26 cellular contexts compared by ENCODE assay signal in the genomic region with DNA sequence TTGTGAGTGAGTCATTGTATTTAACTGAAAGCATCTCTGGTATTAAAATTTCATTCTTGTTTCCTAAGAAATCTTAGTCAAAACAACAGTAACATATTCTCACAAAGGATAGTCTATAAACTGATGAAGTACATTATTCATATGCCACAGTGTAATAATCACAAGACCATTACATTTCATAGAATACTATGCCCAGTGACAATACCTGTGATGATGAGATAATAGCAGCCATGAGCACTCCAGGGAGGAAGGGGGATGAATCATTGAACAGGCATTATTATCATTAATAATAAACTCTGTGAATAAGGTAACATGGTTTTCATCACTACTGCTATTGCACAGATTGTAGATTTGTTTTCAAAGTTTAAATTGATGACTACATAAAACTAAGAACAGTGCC.
DNase-seq lines count a peak whose midpoint lies in the region; ATAC-seq, FAIRE-seq and TF ChIP-seq lines count a peak whose summit lies in the region.
"Had no signal": no experiment of that assay in that cellular context is flagged by ENCODE, and none has a peak within 500 bp of the region (broad histone marks: within the 10 kb centered on the region; RNA-seq: fewer than 3 reads in every experiment).

No MANE protein-coding gene starts in this region.

- POLR2A ChIA-PET in A549 (lab: Yijun Ruan, JAX): no interaction called here
- POLR2A ChIA-PET in activated CD4-positive, alpha-beta T cell treated with anti-CD3 and anti-CD28 coated beads, Interleukin-2, amount 10 ng/mL, durations not matched to agents 7 days and 5 days (lab: Charles Lee): no interaction called here

- no peak for FAIRE-seq in A549 (lab: Jason Lieb, UNC)
- peak; percentile 34 for FAIRE-seq in astrocyte (lab: Jason Lieb, UNC)
- FAIRE-seq: A204.1, endometrium, GM12891, GM19239 had no signal

- no peak overlapping the region for H3K27ac ChIP-seq in A549
- H3K27ac ChIP-seq in astrocyte (ENCODE audit: low read depth, low read length): no peak overlapping the region
- H3K27ac ChIP-seq in foreskin keratinocyte: no peak overlapping the region
- H3K27ac ChIP-seq: body of pancreas, Peyer's patch, suprapubic skin, uterus had no signal

- H3K4me2 ChIP-seq in A549 (peak overlapping the region; percentile 22; the same call in 1 of the 3 replicates), astrocyte (ENCODE audit: low read length) (no peak overlapping the region)

- H3K4me1 ChIP-seq in A549 (peaks cover 4% of the 10 kb centered on the region; the same call in 1 of the 3 replicates), astrocyte (ENCODE audit: insufficient read depth, low read length) (peaks cover 13% of the 10 kb centered on the region), foreskin keratinocyte (peaks cover 9% of the 10 kb centered on the region)
- H3K4me1 ChIP-seq: body of pancreas, Peyer's patch, suprapubic skin, uterus had no signal

- CTCF ChIA-PET in A549 (lab: Yijun Ruan, JAX): no interaction called here
- CTCF ChIA-PET in activated CD4-positive, alpha-beta T cell treated with anti-CD3 and anti-CD28 coated beads, Interleukin-2, amount 10 ng/mL, durations not matched to agents 7 days and 5 days (lab: Charles Lee): no interaction called here

- no peak overlapping the region for H3K27ac Mint-ChIP-seq in astrocyte (ENCODE audit: unreplicated experiment)
- no peak overlapping the region for H3K27ac Mint-ChIP-seq in stimulated activated naive CD8-positive, alpha-beta T cell treated with anti-CD3 and anti-CD28 coated beads, Interleukin-15, amount 100 ng/mL, for 72 hours
- no peak overlapping the region for H3K27ac Mint-ChIP-seq in activated CD4-positive, alpha-beta T cell treated with anti-CD3 and anti-CD28 coated beads, Interleukin-2, amount 10 ng/mL, durations not matched to agents 7 days and 5 days
- H3K27ac Mint-ChIP-seq: activated naive CD4-positive, alpha-beta T cell treated with anti-CD3 and anti-CD28 coated beads, Interleukin-2, amount 50 U/mL, for 24 hours; activated T-cell treated with anti-CD3 and anti-CD28 coated beads, Interleukin-2, amount 50 U/mL, for 72 hours had no signal

- no peaks in the 10 kb centered on the region for H3K27me3 Mint-ChIP-seq in astrocyte (ENCODE audit: low read depth, unreplicated experiment)
- H3K27me3 Mint-ChIP-seq in stimulated activated naive CD8-positive, alpha-beta T cell treated with anti-CD3 and anti-CD28 coated beads, Interleukin-15, amount 100 ng/mL, for 72 hours: peaks cover 36% of the 10 kb centered on the region
- peaks cover 5% of the 10 kb centered on the region for H3K27me3 Mint-ChIP-seq in activated CD4-positive, alpha-beta T cell treated with anti-CD3 and anti-CD28 coated beads, Interleukin-2, amount 10 ng/mL, durations not matched to agents 7 days and 5 days

- H3K36me3 ChIP-seq in astrocyte (ENCODE audit: insufficient read depth, low read length): no peaks in the 10 kb centered on the region
- H3K36me3 ChIP-seq: Peyer's patch, suprapubic skin, uterus had no signal

- TF ChIP-seq RAD21 in A549 (conservative IDR thresholded peaks at IDR 0.05 in 1 of 2, IDR thresholded peaks at IDR 0.05 in 1 of 2): no peak

- no peak for TF ChIP-seq CTCF in A549 (IDR thresholded peaks at IDR 0.05)
- no peak for TF ChIP-seq CTCF in astrocyte (IDR thresholded peaks at IDR 0.05; ENCODE audit: insufficient read depth, low read depth, low read length)
- no peak for TF ChIP-seq CTCF in foreskin keratinocyte (conservative IDR thresholded peaks at IDR 0.05)

- no peak overlapping the region for H2AFZ ChIP-seq in astrocyte (ENCODE audit: low read depth, low read length)

- no peaks in the 10 kb centered on the region for H3K36me3 Mint-ChIP-seq in astrocyte (ENCODE audit: low read depth, unreplicated experiment)
- no peaks in the 10 kb centered on the region for H3K36me3 Mint-ChIP-seq in activated CD4-positive, alpha-beta T cell treated with anti-CD3 and anti-CD28 coated beads, Interleukin-2, amount 10 ng/mL, durations not matched to agents 7 days and 5 days (ENCODE audit: low read depth)
- H3K36me3 Mint-ChIP-seq: activated naive CD4-positive, alpha-beta T cell treated with anti-CD3 and anti-CD28 coated beads, Interleukin-2, amount 50 U/mL, for 24 hours had no signal

- no peak overlapping the region for H3K4me3 ChIP-seq in A549
- H3K4me3 ChIP-seq in astrocyte (ENCODE audit: insufficient read depth, low read depth, low read length): no peak overlapping the region
- H3K4me3 ChIP-seq: body of pancreas, Peyer's patch, suprapubic skin, uterus had no signal

- peaks cover 3% of the 10 kb centered on the region for H3K9me3 Mint-ChIP-seq in astrocyte (ENCODE audit: unreplicated experiment)
- no peaks in the 10 kb centered on the region for H3K9me3 Mint-ChIP-seq in stimulated activated naive CD8-positive, alpha-beta T cell treated with anti-CD3 and anti-CD28 coated beads, Interleukin-15, amount 100 ng/mL, for 72 hours
- H3K9me3 Mint-ChIP-seq in activated CD4-positive, alpha-beta T cell treated with anti-CD3 and anti-CD28 coated beads, Interleukin-2, amount 10 ng/mL, durations not matched to agents 7 days and 5 days: no peaks in the 10 kb centered on the region
- H3K9me3 Mint-ChIP-seq: activated naive CD4-positive, alpha-beta T cell treated with anti-CD3 and anti-CD28 coated beads, Interleukin-2, amount 50 U/mL, for 24 hours had no signal

- no peaks in the 10 kb centered on the region for H3K27me3 ChIP-seq in astrocyte (ENCODE audit: insufficient read depth, low read length)
- no peaks in the 10 kb centered on the region for H3K27me3 ChIP-seq in foreskin keratinocyte
- H3K27me3 ChIP-seq: body of pancreas, Peyer's patch, suprapubic skin, uterus had no signal

- no peaks in the 10 kb centered on the region for H4K20me1 ChIP-seq in astrocyte (ENCODE audit: insufficient read depth, low read length)

- TF ChIP-seq EP300 in A549 (IDR thresholded peaks at IDR 0.05): no peak

- no peak overlapping the region for H3K4me3 Mint-ChIP-seq in astrocyte (ENCODE audit: unreplicated experiment)
- H3K4me3 Mint-ChIP-seq in stimulated activated naive CD8-positive, alpha-beta T cell treated with anti-CD3 and anti-CD28 coated beads, Interleukin-15, amount 100 ng/mL, for 72 hours: no peak overlapping the region
- no peak overlapping the region for H3K4me3 Mint-ChIP-seq in activated CD4-positive, alpha-beta T cell treated with anti-CD3 and anti-CD28 coated beads, Interleukin-2, amount 10 ng/mL, durations not matched to agents 7 days and 5 days
- H3K4me3 Mint-ChIP-seq: activated naive CD4-positive, alpha-beta T cell treated with anti-CD3 and anti-CD28 coated beads, Interleukin-2, amount 50 U/mL, for 24 hours; activated T-cell treated with anti-CD3 and anti-CD28 coated beads, Interleukin-2, amount 50 U/mL, for 72 hours had no signal

- H3K4me1 Mint-ChIP-seq in astrocyte (ENCODE audit: low read depth, unreplicated experiment): peaks cover 26% of the 10 kb centered on the region
- no peaks in the 10 kb centered on the region for H3K4me1 Mint-ChIP-seq in stimulated activated naive CD8-positive, alpha-beta T cell treated with anti-CD3 and anti-CD28 coated beads, Interleukin-15, amount 100 ng/mL, for 72 hours
- no peaks in the 10 kb centered on the region for H3K4me1 Mint-ChIP-seq in activated CD4-positive, alpha-beta T cell treated with anti-CD3 and anti-CD28 coated beads, Interleukin-2, amount 10 ng/mL, durations not matched to agents 7 days and 5 days
- H3K4me1 Mint-ChIP-seq: activated naive CD4-positive, alpha-beta T cell treated with anti-CD3 and anti-CD28 coated beads, Interleukin-2, amount 50 U/mL, for 24 hours had no signal

- no peaks in the 10 kb centered on the region for H3K9me3 ChIP-seq in A549
- H3K9me3 ChIP-seq in astrocyte (ENCODE audit: insufficient read depth, low read depth, low read length): no peaks in the 10 kb centered on the region
- H3K9me3 ChIP-seq: body of pancreas, Peyer's patch, suprapubic skin, uterus had no signal

- DNase-seq in A549 (ENCODE audit: low read depth in 1 of 2, low spot score in 1 of 2): no peak
- DNase-seq in HCEC 1CT: peak; percentile 29
- peak; percentile 57 for DNase-seq in astrocyte (ENCODE audit: low read depth)
- peak; percentile 69 to 83 for DNase-seq in foreskin keratinocyte
- DNase-seq in activated CD8-positive, alpha-beta memory T cell treated with anti-CD3 and anti-CD28 coated beads for 24 hours: no peak
- no peak for DNase-seq in stimulated activated naive CD8-positive, alpha-beta T cell treated with anti-CD3 and anti-CD28 coated beads, Interleukin-15, amount 100 ng/mL, for 72 hours
- no peak for DNase-seq in activated CD4-positive, alpha-beta T cell treated with anti-CD3 and anti-CD28 coated beads, Interleukin-2, amount 10 ng/mL, durations not matched to agents 7 days and 5 days
- no peak for DNase-seq in HUDEP-2 (lab: John Stamatoyannopoulos, UW; ENCODE audit: unreplicated experiment in 76 of 76)
- DNase-seq: activated T-cell treated with anti-CD3 and anti-CD28 coated beads, Interleukin-2, amount 50 U/mL, for 72 hours; body of pancreas; C1 segment of cervical spinal cord; cortex of kidney; GDM1; mesenchymal stem cell; NCI-H1092 treated with DMSO at 0.1 percent for 48 hours; NCI-H2081 treated with DMSO at 0.1 percent for 48 hours; NK-92 treated with Interleukin-12 subunit alpha and Interleukin-12 subunit beta, amount 100 ng/mL, for 24 hours; Peyer's patch; T1000; uterus had no signal

- H3K9ac ChIP-seq in astrocyte (ENCODE audit: low read length): no peak overlapping the region

- no peak for TF ChIP-seq POLR2A in A549 (IDR thresholded peaks at IDR 0.05; ENCODE audit: low read length)

- ATAC-seq in A549 (peak in 1 of 2 experiments; percentile 87; a peak in 2 of 6 replicates), foreskin keratinocyte (peak; percentile 89)
- no peak for ATAC-seq in stimulated activated naive CD8-positive, alpha-beta T cell treated with anti-CD3 and anti-CD28 coated beads, Interleukin-15, amount 100 ng/mL, for 72 hours
- ATAC-seq: activated T-cell treated with anti-CD3 and anti-CD28 coated beads, Interleukin-2, amount 50 U/mL, for 72 hours; body of pancreas had no signal

- no peaks in the 10 kb centered on the region for H3K79me2 ChIP-seq in astrocyte (ENCODE audit: insufficient read depth, low read length)

TF ChIP-seq in A549, 52 proteins besides CTCF, POLR2A, EP300 and RAD21 (continues in another document):
- TF ChIP-seq MAZ (IDR thresholded peaks at IDR 0.05; ENCODE audit: borderline replicate concordance, low read depth, low read length): no peak

Comparison
In these comparisons a context has a peak if more than half of its experiments do, and no peak if none do; other contexts are left out.
1. DNase-seq: peak in HCEC 1CT (single experiment), astrocyte (single experiment) and foreskin keratinocyte (2 of 2); none in A549 (0 of 2), activated CD8-positive, alpha-beta memory T cell treated with anti-CD3 and anti-CD28 coated beads for 24 hours (single experiment), stimulated activated naive CD8-positive, alpha-beta T cell treated with anti-CD3 and anti-CD28 coated beads, Interleukin-15, amount 100 ng/mL, for 72 hours (0 of 2), activated CD4-positive, alpha-beta T cell treated with anti-CD3 and anti-CD28 coated beads, Interleukin-2, amount 10 ng/mL, durations not matched to agents 7 days and 5 days (single experiment) and HUDEP-2 (0 of 76).